17 cellular contexts compared by ENCODE assay signal in genomic region chr11:2862950-2863618, GRCh38. TPM values are rescaled to one million over a fixed set of nuclear protein-coding genes. Genes with fewer than 3 reads are reported as not detected.
DNase-seq lines count a peak whose midpoint lies in the region; ATAC-seq and TF ChIP-seq lines count a peak whose summit lies in the region.
"Had no signal": no experiment of that assay in that cellular context is flagged by ENCODE, and none has a peak within 500 bp of the region (broad histone marks: within the 10 kb centered on the region; RNA-seq: fewer than 3 reads in every experiment).

No MANE protein-coding gene starts in this region.

- H3K36me3 ChIP-seq in esophagus muscularis mucosa: no peaks in the 10 kb centered on the region
- no peaks in the 10 kb centered on the region for H3K36me3 ChIP-seq in effector memory CD4-positive, alpha-beta T cell (ENCODE audit: control insufficient read depth, insufficient read depth, low read length)

- no peaks in the 10 kb centered on the region for H3K36me3 Mint-ChIP-seq in mesothelial cell of epicardium

- peaks cover 81% of the 10 kb centered on the region for H3K27me3 Mint-ChIP-seq in stimulated activated naive CD8-positive, alpha-beta T cell treated with anti-CD3 and anti-CD28 coated beads, Interleukin-15, amount 100 ng/mL, for 72 hours
- H3K27me3 Mint-ChIP-seq in mesothelial cell of epicardium (ENCODE audit: low read depth): peaks cover 63% of the 10 kb centered on the region

- H3K9me3 Mint-ChIP-seq in stimulated activated naive CD8-positive, alpha-beta T cell treated with anti-CD3 and anti-CD28 coated beads, Interleukin-15, amount 100 ng/mL, for 72 hours: no peaks in the 10 kb centered on the region
- H3K9me3 Mint-ChIP-seq in mesothelial cell of epicardium: no peaks in the 10 kb centered on the region
- H3K9me3 Mint-ChIP-seq: dendritic cell treated with granulocyte-macrophage colony-stimulating factor and Interleukin-4, amounts not matched to agents 40 ng/mL and 50 ng/mL, for 4 days had no signal

- H3K27ac ChIP-seq in esophagus muscularis mucosa (replicated peaks in 1 of 4): no peak overlapping the region
- no peak overlapping the region for H3K27ac ChIP-seq in effector memory CD4-positive, alpha-beta T cell (ENCODE audit: insufficient read depth, low read length, poor library complexity, severe bottlenecking)
- H3K27ac ChIP-seq: RWPE1 had no signal

- TF ChIP-seq POLR2A in esophagus muscularis mucosa (IDR thresholded peaks at IDR 0.05; ENCODE audit: low read depth): no peak

- no peak overlapping the region for H3K4me3 Mint-ChIP-seq in stimulated activated naive CD8-positive, alpha-beta T cell treated with anti-CD3 and anti-CD28 coated beads, Interleukin-15, amount 100 ng/mL, for 72 hours
- H3K4me3 Mint-ChIP-seq in mesothelial cell of epicardium: peak overlapping the region; percentile 24
- H3K4me3 Mint-ChIP-seq: activated naive CD8-positive, alpha-beta T cell; dendritic cell treated with granulocyte-macrophage colony-stimulating factor and Interleukin-4, amounts not matched to agents 40 ng/mL and 50 ng/mL, for 4 days; HFFc6 had no signal

- H3K4me1 Mint-ChIP-seq in stimulated activated naive CD8-positive, alpha-beta T cell treated with anti-CD3 and anti-CD28 coated beads, Interleukin-15, amount 100 ng/mL, for 72 hours: peaks cover 28% of the 10 kb centered on the region
- H3K4me1 Mint-ChIP-seq in mesothelial cell of epicardium: peaks cover 5% of the 10 kb centered on the region

- H3K27ac Mint-ChIP-seq in stimulated activated naive CD8-positive, alpha-beta T cell treated with anti-CD3 and anti-CD28 coated beads, Interleukin-15, amount 100 ng/mL, for 72 hours: no peak overlapping the region
- H3K27ac Mint-ChIP-seq in mesothelial cell of epicardium: no peak overlapping the region
- H3K27ac Mint-ChIP-seq: activated naive CD8-positive, alpha-beta T cell; dendritic cell treated with granulocyte-macrophage colony-stimulating factor and Interleukin-4, amounts not matched to agents 40 ng/mL and 50 ng/mL, for 4 days; HFFc6 had no signal

- TF ChIP-seq CTCF in esophagus muscularis mucosa (IDR thresholded peaks at IDR 0.05) (no peak), mesothelial cell of epicardium (IDR thresholded peaks at IDR 0.05; ENCODE audit: unreplicated experiment) (no peak)

- peak; percentile 39 for ATAC-seq in stimulated activated naive CD8-positive, alpha-beta T cell treated with anti-CD3 and anti-CD28 coated beads, Interleukin-15, Interleukin-2, amounts not matched to agents 100 U/mL and 50 U/mL, for 24 hours
- ATAC-seq in stimulated activated naive CD8-positive, alpha-beta T cell treated with anti-CD3 and anti-CD28 coated beads, Interleukin-15, amount 100 ng/mL, for 72 hours: no peak

- H3K4me3 ChIP-seq in esophagus muscularis mucosa: peak overlapping the region; percentile 47 to 54 (median 52)
- no peak overlapping the region for H3K4me3 ChIP-seq in effector memory CD4-positive, alpha-beta T cell (ENCODE audit: insufficient read depth, low read depth, low read length, poor library complexity, severe bottlenecking)

- WGBS in esophagus muscularis mucosa: 84% methylated on average over 17 of the region's 38 CpGs

- H3K9me3 ChIP-seq in esophagus muscularis mucosa: no peaks in the 10 kb centered on the region
- no peaks in the 10 kb centered on the region for H3K9me3 ChIP-seq in effector memory CD4-positive, alpha-beta T cell (ENCODE audit: control insufficient read depth, low read length)

- intact Hi-C loops in esophagus muscularis mucosa (cut with DNase I): no loop called here

- peaks cover 10 to 21% (median 15%) of the 10 kb centered on the region in 4 donors for H3K4me1 ChIP-seq in esophagus muscularis mucosa
- H3K4me1 ChIP-seq in effector memory CD4-positive, alpha-beta T cell (ENCODE audit: control insufficient read depth, insufficient read depth, low read length, poor library complexity, severe bottlenecking): no peaks in the 10 kb centered on the region

- H3K27me3 ChIP-seq in esophagus muscularis mucosa: peaks cover 0 to 56% (median 4%) of the 10 kb centered on the region in 4 donors
- H3K27me3 ChIP-seq in effector memory CD4-positive, alpha-beta T cell (replicated peaks; ENCODE audit: control insufficient read depth, insufficient read depth, low read length, poor library complexity, severe bottlenecking): peaks cover 4% of the 10 kb centered on the region

- TF ChIP-seq EP300 in esophagus muscularis mucosa (IDR thresholded peaks at IDR 0.05): no peak

- DNase-seq in stimulated activated naive CD8-positive, alpha-beta T cell treated with anti-CD3 and anti-CD28 coated beads, Interleukin-15, Interleukin-2, amounts not matched to agents 100 U/mL and 50 U/mL, for 24 hours: peak; percentile 29
- DNase-seq in stimulated activated naive CD8-positive, alpha-beta T cell treated with anti-CD3 and anti-CD28 coated beads, Interleukin-15, amount 100 ng/mL, for 72 hours: no peak
- DNase-seq in esophagus muscularis mucosa (ENCODE audit: extremely low spot score) (no peak), mesothelial cell of epicardium (ENCODE audit: low spot score in 2 of 2, unreplicated experiment in 2 of 2) (no peak), cerebellum (ENCODE audit: low spot score) (no peak), mesenteric fat pad (ENCODE audit: low spot score) (no peak), DMS153 (lab: John Stamatoyannopoulos, UW) (no peak)
- no peak for DNase-seq in effector memory CD4-positive, alpha-beta T cell
- DNase-seq: AML-193, HFFc6, kidney, NCI-H1105 treated with DMSO at 0.1 percent for 48 hours, NCI-H526 treated with DMSO at 0.1 percent for 48 hours, T1000 had no signal

RNA-seq across cellular contexts. Expression of gene CDKN1C, which starts 22.5 kb away (rescaled TPM):
- total RNA-seq in esophagus muscularis mucosa (100 to 1,000 TPM; 153 to 349 (median 186) TPM), mesothelial cell of epicardium (132 to 148 TPM (median 146 TPM) in 3 replicates), cerebellum (21.8 TPM), mesenteric fat pad (252 TPM)
